In genomic region chr2:231300020-231300721, GRCh38 we compare ENCODE assay signal across 10 cellular contexts.
DNase-seq lines count a peak whose midpoint lies in the region; ATAC-seq and TF ChIP-seq lines count a peak whose summit lies in the region.
"Had no signal": no experiment of that assay in that cellular context is flagged by ENCODE, and none has a peak within 500 bp of the region (broad histone marks: within the 10 kb centered on the region; RNA-seq: fewer than 3 reads in every experiment).

No MANE protein-coding gene starts in this region.

- peaks cover 2% of the 10 kb centered on the region for H3K27me3 Mint-ChIP-seq in IgD-negative memory B cell
- no peaks in the 10 kb centered on the region for H3K27me3 Mint-ChIP-seq in natural killer cell treated with Interleukin-12 subunit alpha and Interleukin-12 subunit beta and Interleukin-15 and Interleukin-18, amount 100 ng/mL, for 72 hours
- H3K27me3 Mint-ChIP-seq: stimulated activated naive CD8-positive, alpha-beta T cell treated with anti-CD3 and anti-CD28 coated beads, Interleukin-15, Interleukin-2, amounts not matched to agents 100 ng/mL and 50 ng/mL, for 24 hours had no signal

- no peak for TF ChIP-seq CTCF in choroid plexus epithelial cell (conservative IDR thresholded peaks at IDR 0.05; ENCODE audit: low read depth, low read length)

- no peaks in the 10 kb centered on the region for H3K36me3 Mint-ChIP-seq in IgD-negative memory B cell
- no peaks in the 10 kb centered on the region for H3K36me3 Mint-ChIP-seq in natural killer cell treated with Interleukin-12 subunit alpha and Interleukin-12 subunit beta and Interleukin-15 and Interleukin-18, amount 100 ng/mL, for 72 hours
- H3K36me3 Mint-ChIP-seq: activated naive CD4-positive, alpha-beta T cell treated with anti-CD3 and anti-CD28 coated beads, Interleukin-2, amount 10 ng/mL, durations not matched to agents 7 days and 5 days had no signal

- H3K9me3 Mint-ChIP-seq in IgD-negative memory B cell, result no peaks in the 10 kb centered on the region
- no peaks in the 10 kb centered on the region for H3K9me3 Mint-ChIP-seq in natural killer cell treated with Interleukin-12 subunit alpha and Interleukin-12 subunit beta and Interleukin-15 and Interleukin-18, amount 100 ng/mL, for 72 hours
- H3K9me3 Mint-ChIP-seq: activated naive CD4-positive, alpha-beta T cell treated with anti-CD3 and anti-CD28 coated beads, Interleukin-2, amount 10 ng/mL, durations not matched to agents 7 days and 5 days; stimulated activated naive CD8-positive, alpha-beta T cell treated with anti-CD3 and anti-CD28 coated beads, Interleukin-15, Interleukin-2, amounts not matched to agents 100 ng/mL and 50 ng/mL, for 24 hours had no signal

- H3K4me3 Mint-ChIP-seq in IgD-negative memory B cell, result peak overlapping the region in 3 of 4 donors; percentile 8 to 82 (median 58)
- peak overlapping the region; percentile 36 for H3K4me3 Mint-ChIP-seq in natural killer cell treated with Interleukin-12 subunit alpha and Interleukin-12 subunit beta and Interleukin-15 and Interleukin-18, amount 100 ng/mL, for 72 hours
- H3K4me3 Mint-ChIP-seq: activated naive CD4-positive, alpha-beta T cell treated with anti-CD3 and anti-CD28 coated beads, Interleukin-2, amount 10 ng/mL, durations not matched to agents 7 days and 5 days; stimulated activated naive CD8-positive, alpha-beta T cell treated with anti-CD3 and anti-CD28 coated beads, Interleukin-15, Interleukin-2, amounts not matched to agents 100 ng/mL and 50 ng/mL, for 24 hours had no signal

- DNase-seq in choroid plexus epithelial cell (ENCODE audit: low read depth) (peak; percentile 16), NCI-H1436 treated with DMSO at 0.1 percent for 48 hours (lab: John Stamatoyannopoulos, UW) (no peak)
- DNase-seq in natural killer cell treated with Interleukin-12 subunit alpha and Interleukin-12 subunit beta and Interleukin-15 and Interleukin-18, amount 100 ng/mL, for 72 hours (ENCODE audit: low spot score), result no peak
- no peak for DNase-seq in stimulated activated naive CD4-positive, alpha-beta T cell treated with Interleukin-2 at 50 U/mL for 16 hours (lab: John Stamatoyannopoulos, UW)
- DNase-seq: activated naive CD4-positive, alpha-beta T cell treated with anti-CD3 and anti-CD28 coated beads, Interleukin-2, amount 10 ng/mL, durations not matched to agents 7 days and 5 days had no signal

- no peak overlapping the region for H3K4me3 ChIP-seq in choroid plexus epithelial cell (ENCODE audit: low read depth, low read length)

- ATAC-seq in GM18511 (IDR thresholded peaks at IDR 0.05; ENCODE audit: unreplicated experiment), result peak; percentile 47
- peak; percentile 68 to 77 for ATAC-seq in natural killer cell treated with Interleukin-12 subunit alpha and Interleukin-12 subunit beta and Interleukin-15 and Interleukin-18, amount 100 ng/mL, for 72 hours
- ATAC-seq in HG02852 (IDR thresholded peaks at IDR 0.05; ENCODE audit: unreplicated experiment), result no peak
- no peak for ATAC-seq in HG03280 (IDR thresholded peaks at IDR 0.05; ENCODE audit: unreplicated experiment)

- peak overlapping the region in 2 of 3 donors; percentile 40 to 64 for H3K27ac Mint-ChIP-seq in IgD-negative memory B cell
- peak overlapping the region; percentile 53 to 76 for H3K27ac Mint-ChIP-seq in natural killer cell treated with Interleukin-12 subunit alpha and Interleukin-12 subunit beta and Interleukin-15 and Interleukin-18, amount 100 ng/mL, for 72 hours
- H3K27ac Mint-ChIP-seq: activated naive CD4-positive, alpha-beta T cell treated with anti-CD3 and anti-CD28 coated beads, Interleukin-2, amount 10 ng/mL, durations not matched to agents 7 days and 5 days; stimulated activated naive CD8-positive, alpha-beta T cell treated with anti-CD3 and anti-CD28 coated beads, Interleukin-15, Interleukin-2, amounts not matched to agents 100 ng/mL and 50 ng/mL, for 24 hours had no signal

- peaks cover 25 to 29% (median 27%) of the 10 kb centered on the region in 3 donors for H3K4me1 Mint-ChIP-seq in IgD-negative memory B cell
- H3K4me1 Mint-ChIP-seq in natural killer cell treated with Interleukin-12 subunit alpha and Interleukin-12 subunit beta and Interleukin-15 and Interleukin-18, amount 100 ng/mL, for 72 hours (ENCODE audit: low read depth in 2 of 2), result peaks cover 17 to 25% of the 10 kb centered on the region in 2 donors

Comparison
In these comparisons a context has a peak if more than half of its experiments do, and no peak if none do; other contexts are left out.
1. ATAC-seq: peak in GM18511 (single experiment) and natural killer cell treated with Interleukin-12 subunit alpha and Interleukin-12 subunit beta and Interleukin-15 and Interleukin-18, amount 100 ng/mL, for 72 hours (2 of 2); none in HG02852 (single experiment) and HG03280 (single experiment).